8 cellular contexts compared by ENCODE assay signal in the genomic region with DNA sequence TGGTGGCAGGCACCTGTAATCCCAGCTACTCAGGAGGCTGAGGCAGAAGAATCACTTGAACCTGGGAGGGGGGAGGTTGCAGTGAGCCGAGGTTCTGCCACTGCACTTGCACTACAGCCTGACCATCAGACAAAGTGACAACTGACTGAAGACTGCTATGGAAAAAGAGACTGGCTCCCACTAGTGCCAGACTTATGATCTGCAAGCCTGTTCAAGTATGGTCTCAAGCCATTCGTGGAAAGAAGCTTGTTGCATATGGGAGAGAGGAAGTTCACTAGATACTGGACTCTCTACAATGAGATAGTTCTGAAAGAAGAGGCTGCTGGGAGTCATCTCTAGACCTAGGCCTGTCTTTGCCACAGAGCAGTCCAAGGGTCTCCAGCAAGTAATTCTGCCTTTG. TPM values are rescaled to one million over a fixed set of nuclear protein-coding genes. Genes with fewer than 3 reads are reported as not detected.
DNase-seq lines count a peak whose midpoint lies in the region; ATAC-seq and TF ChIP-seq lines count a peak whose summit lies in the region.

No MANE protein-coding gene starts in this region.

- in situ Hi-C loops in Caki2 (cut with HindIII; ENCODE audit: low pct_unique_long_range_greater_than_20kb, low sequenced_read_pairs): no loop called here

- no peak overlapping the region for H3K4me3 ChIP-seq in endodermal cell (ENCODE audit: low read length)

- ATAC-seq in GM18858 (IDR thresholded peaks at IDR 0.05; ENCODE audit: unreplicated experiment): peak; percentile 74
- peak; percentile 80 for ATAC-seq in HG03159 (IDR thresholded peaks at IDR 0.05; ENCODE audit: unreplicated experiment)
- ATAC-seq in GM21825 (IDR thresholded peaks at IDR 0.05; ENCODE audit: unreplicated experiment): no peak

- no peaks in the 10 kb centered on the region for H3K9me3 ChIP-seq in endodermal cell (ENCODE audit: control insufficient read depth, low read length)

- DNase-seq in Caki2 (ENCODE audit: low read depth) (peak; percentile 37), OCI-M1 (lab: John Stamatoyannopoulos, UW) (peak; percentile 93), endodermal cell (peak; percentile 75), mesenteric fat pad (ENCODE audit: low spot score) (no peak)

- H3K36me3 Mint-ChIP-seq in endodermal cell (ENCODE audit: low read depth): peaks cover 72% of the 10 kb centered on the region
- peaks cover 59% of the 10 kb centered on the region for H3K36me3 Mint-ChIP-seq in nephron (ENCODE audit: low read depth)

- H3K4me1 ChIP-seq in endodermal cell (ENCODE audit: control insufficient read depth, insufficient read depth, low read length): no peaks in the 10 kb centered on the region

- H3K27ac Mint-ChIP-seq in endodermal cell (peak overlapping the region; percentile 82), nephron (peak overlapping the region; percentile 22 to 70 (median 54))

- TF ChIP-seq CTCF in endodermal cell (conservative IDR thresholded peaks at IDR 0.05) (peak; percentile 74), nephron (IDR thresholded peaks at IDR 0.05; ENCODE audit: unreplicated experiment in 3 of 3) (peak in 2 of 3 experiments; percentile 25 to 44)

- H3K27me3 Mint-ChIP-seq in endodermal cell (ENCODE audit: insufficient read depth) (no peaks in the 10 kb centered on the region), nephron (ENCODE audit: low read depth) (no peaks in the 10 kb centered on the region)

- H3K9me3 Mint-ChIP-seq in endodermal cell: no peaks in the 10 kb centered on the region
- no peaks in the 10 kb centered on the region for H3K9me3 Mint-ChIP-seq in nephron

- H3K4me1 Mint-ChIP-seq in endodermal cell: peaks cover 4% of the 10 kb centered on the region
- peaks cover 13% of the 10 kb centered on the region for H3K4me1 Mint-ChIP-seq in nephron

- no peak overlapping the region for H3K4me3 Mint-ChIP-seq in endodermal cell
- H3K4me3 Mint-ChIP-seq in nephron: no peak overlapping the region

- no peaks in the 10 kb centered on the region for H3K27me3 ChIP-seq in endodermal cell (ENCODE audit: control insufficient read depth, insufficient read depth, low read length, poor library complexity, severe bottlenecking)

- H3K27ac ChIP-seq in endodermal cell (ENCODE audit: low read depth, low read length): no peak overlapping the region

- WGBS in endodermal cell (ENCODE audit: insufficient coverage in 1 of 2, insufficient read length in 1 of 2), 2 experiments: 72 to 94% methylated on average over 2 of the region's 2 CpGs

- H3K36me3 ChIP-seq in endodermal cell (ENCODE audit: control insufficient read depth, insufficient read depth, low read length): peaks cover 69% of the 10 kb centered on the region

- no peak overlapping the region for H3K9ac ChIP-seq in endodermal cell (ENCODE audit: extremely low read depth, low read length, poor library complexity, severe bottlenecking)

RNA-seq across cellular contexts. Expression of a gene that starts 26.7 kb away (rescaled TPM):
- 1.6 and 3.8 TPM in 2 replicates for total RNA-seq in Caki2 (2014; rRNA removed; shearing (Covaris generic); ENCODE audit: low replicate concordance)
- total RNA-seq in endodermal cell (100 to 1,000 TPM in 1 of 2 donors, 10 to 100 TPM in 1; 85.4 to 145 TPM), mesenteric fat pad (33.8 TPM)
- 24.9 TPM for polyA plus RNA-seq in endodermal cell (2013, experiment 1 of 2)
- 23.9 TPM for polyA plus RNA-seq in endodermal cell (2013, experiment 2 of 2)

RNA-seq across cellular contexts. Expression of a gene that starts 36.8 kb away (rescaled TPM):
- 9.7 and 11.3 TPM in 2 replicates for total RNA-seq in Caki2 (2014; rRNA removed; shearing (Covaris generic); ENCODE audit: low replicate concordance)
- total RNA-seq in endodermal cell (10 to 100 TPM; 31.1 to 40.0 TPM), mesenteric fat pad (12.4 TPM)
- 25.0 TPM for polyA plus RNA-seq in endodermal cell (2013, experiment 1 of 2)
- 27.0 TPM for polyA plus RNA-seq in endodermal cell (2013, experiment 2 of 2)
